Comparison of ENCODE assay signal across 26 cellular contexts in genomic region chr9:20322212-20322611, GRCh38.
DNase-seq lines count a peak whose midpoint lies in the region; ATAC-seq and TF ChIP-seq lines count a peak whose summit lies in the region.
"Had no signal": no experiment of that assay in that cellular context is flagged by ENCODE, and none has a peak within 500 bp of the region (broad histone marks: within the 10 kb centered on the region; RNA-seq: fewer than 3 reads in every experiment).

No MANE protein-coding gene starts in this region.

- H3K4me3 ChIP-seq in DND-41 (ENCODE audit: low read depth in 1 of 2, low read length in 2 of 2) (no peak overlapping the region), H7 (ENCODE audit: insufficient read depth, low read depth, low read length) (no peak overlapping the region)
- H3K4me3 ChIP-seq: body of pancreas, lower lobe of right lung had no signal

- ATAC-seq in activated T-cell treated with anti-CD3 and anti-CD28 coated beads, Interleukin-2, amount 50 U/mL, for 72 hours (replicated peaks in 1 of 2): no peak
- ATAC-seq in DND-41 (ENCODE audit: insufficient read depth, low read depth): no peak
- no peak for ATAC-seq in activated T-helper 17 cell treated with anti-CD3 and anti-CD28 coated beads, Interleukin-2, amount 50 U/mL, for 72 hours (replicated peaks)
- no peak for ATAC-seq in naive thymus-derived CD8-positive, alpha-beta T cell
- ATAC-seq: body of pancreas, HCT116, lower lobe of right lung had no signal

- H3K4me3 Mint-ChIP-seq in activated T-cell treated with anti-CD3 and anti-CD28 coated beads, Interleukin-2, amount 50 U/mL, for 72 hours: peak overlapping the region; percentile 40 to 46
- H3K4me3 Mint-ChIP-seq in activated T-helper 17 cell treated with anti-CD3 and anti-CD28 coated beads, Interleukin-2, amount 50 U/mL, for 72 hours: peak overlapping the region; percentile 69
- H3K4me3 Mint-ChIP-seq in naive thymus-derived CD8-positive, alpha-beta T cell: peak overlapping the region; percentile 32 to 86 (median 70)
- H3K4me3 Mint-ChIP-seq: dendritic cell treated with granulocyte-macrophage colony-stimulating factor and Interleukin-4, amounts not matched to agents 40 ng/mL and 50 ng/mL, for 4 days; endodermal cell; type B pancreatic cell had no signal

- H3K4me1 ChIP-seq in DND-41 (ENCODE audit: insufficient read depth, low read length): peaks cover 13% of the 10 kb centered on the region
- H3K4me1 ChIP-seq: BE2C, Caco-2, lower lobe of right lung had no signal

- H3K4me2 ChIP-seq in DND-41 (ENCODE audit: insufficient read depth, low read length): peak overlapping the region; percentile 44; the same call in 1 of the 2 replicates

- POLR2A ChIA-PET in naive thymus-derived CD8-positive, alpha-beta T cell (lab: Charles Lee): interaction anchor here (0.9 to 2.6 kb wide), 8 partner anchors 11 to 300 kb away, joined by 3 to 10 read pairs (median 4); partner anchors contain the start of gene MLLT3

- no peaks in the 10 kb centered on the region for H4K20me1 ChIP-seq in DND-41 (ENCODE audit: insufficient read depth, low read length)

- H3K27me3 ChIP-seq in DND-41 (ENCODE audit: insufficient read depth, low read length, poor library complexity): no peaks in the 10 kb centered on the region
- H3K27me3 ChIP-seq in H7 (ENCODE audit: control insufficient read depth, insufficient read depth, low read length): no peaks in the 10 kb centered on the region
- H3K27me3 ChIP-seq: body of pancreas had no signal

- H3K9ac ChIP-seq in DND-41 (ENCODE audit: low read depth, low read length): no peak overlapping the region

- H3K27ac Mint-ChIP-seq in activated T-cell treated with anti-CD3 and anti-CD28 coated beads, Interleukin-2, amount 50 U/mL, for 72 hours: peak overlapping the region; percentile 85
- peak overlapping the region; percentile 92 for H3K27ac Mint-ChIP-seq in activated T-helper 17 cell treated with anti-CD3 and anti-CD28 coated beads, Interleukin-2, amount 50 U/mL, for 72 hours
- H3K27ac Mint-ChIP-seq in naive thymus-derived CD8-positive, alpha-beta T cell: peak overlapping the region; percentile 71 to 97 (median 88)
- H3K27ac Mint-ChIP-seq: dendritic cell treated with granulocyte-macrophage colony-stimulating factor and Interleukin-4, amounts not matched to agents 40 ng/mL and 50 ng/mL, for 4 days; endodermal cell; natural killer cell had no signal

- DNase-seq in activated T-cell treated with anti-CD3 and anti-CD28 coated beads, Interleukin-2, amount 50 U/mL, for 72 hours: no peak
- DNase-seq in activated T-cell treated with anti-CD3 and anti-CD28 coated beads, Interleukin-2, amount 50 U/mL, for 48 hours: no peak
- DNase-seq in DND-41 (no peak), COLO829 (ENCODE audit: low spot score) (no peak), medulla oblongata (ENCODE audit: extremely low spot score) (no peak), H7 (no peak)
- DNase-seq in naive thymus-derived CD8-positive, alpha-beta T cell: no peak
- DNase-seq: BE2C, body of pancreas, Caco-2, DMS79, endodermal cell, KBM-7, lower lobe of right lung, natural killer cell, NCI-H1092, NCI-H1694 treated with DMSO at 0.1 percent for 48 hours, NCI-H446 treated with DMSO at 0.1 percent for 48 hours, occipital lobe, SIG-M5 had no signal

- H3K36me3 Mint-ChIP-seq in activated T-cell treated with anti-CD3 and anti-CD28 coated beads, Interleukin-2, amount 50 U/mL, for 72 hours (ENCODE audit: insufficient read depth in 2 of 2): peaks cover 2 to 3% of the 10 kb centered on the region in 2 donors
- H3K36me3 Mint-ChIP-seq in activated T-helper 17 cell treated with anti-CD3 and anti-CD28 coated beads, Interleukin-2, amount 50 U/mL, for 72 hours (ENCODE audit: low read depth): peaks cover 7% of the 10 kb centered on the region
- H3K36me3 Mint-ChIP-seq in naive thymus-derived CD8-positive, alpha-beta T cell: peaks cover 0 to 4% (median 4%) of the 10 kb centered on the region in 3 donors
- H3K36me3 Mint-ChIP-seq: natural killer cell, type B pancreatic cell had no signal

- H3K27ac ChIP-seq in DND-41 (ENCODE audit: low read length): peak overlapping the region; percentile 63
- H3K27ac ChIP-seq: body of pancreas, HL-60, lower lobe of right lung had no signal

- H3K36me3 ChIP-seq in DND-41 (ENCODE audit: insufficient read depth, low read length): no peaks in the 10 kb centered on the region
- H3K36me3 ChIP-seq in H7 (replicated peaks; ENCODE audit: control insufficient read depth, insufficient read depth, low read length): no peaks in the 10 kb centered on the region
- H3K36me3 ChIP-seq: BE2C, lower lobe of right lung had no signal

- TF ChIP-seq CTCF in DND-41 (IDR thresholded peaks at IDR 0.05; ENCODE audit: borderline replicate concordance, extremely low read depth, low read length, poor library complexity, severe bottlenecking): no peak

- H3K9me3 ChIP-seq in DND-41 (ENCODE audit: insufficient read depth, low read length, severe bottlenecking): no peaks in the 10 kb centered on the region
- H3K9me3 ChIP-seq: BE2C, body of pancreas, Caco-2, lower lobe of right lung had no signal

- peaks cover 76% of the 10 kb centered on the region for H3K4me1 Mint-ChIP-seq in activated T-cell treated with anti-CD3 and anti-CD28 coated beads, Interleukin-2, amount 50 U/mL, for 72 hours (ENCODE audit: low read depth)
- H3K4me1 Mint-ChIP-seq in activated T-helper 17 cell treated with anti-CD3 and anti-CD28 coated beads, Interleukin-2, amount 50 U/mL, for 72 hours: peaks cover 38% of the 10 kb centered on the region
- peaks cover 36 to 82% (median 60%) of the 10 kb centered on the region in 4 donors for H3K4me1 Mint-ChIP-seq in naive thymus-derived CD8-positive, alpha-beta T cell

- H3K9me3 Mint-ChIP-seq in activated T-cell treated with anti-CD3 and anti-CD28 coated beads, Interleukin-2, amount 50 U/mL, for 72 hours: peaks cover 2% of the 10 kb centered on the region in 2 donors
- no peaks in the 10 kb centered on the region for H3K9me3 Mint-ChIP-seq in activated T-helper 17 cell treated with anti-CD3 and anti-CD28 coated beads, Interleukin-2, amount 50 U/mL, for 72 hours
- H3K9me3 Mint-ChIP-seq in naive thymus-derived CD8-positive, alpha-beta T cell: no peaks in the 10 kb centered on the region
- H3K9me3 Mint-ChIP-seq: activated T-helper 2 cell treated with anti-CD3 and anti-CD28 coated beads, Interferon-gamma antibody, Interleukin-2, Interleukin-4, amounts not matched to agents 10 μg/mL and 5 μg/mL and 100 μg/mL, durations not matched to agents 14 hours and 24 hours and 36 hours; dendritic cell treated with granulocyte-macrophage colony-stimulating factor and Interleukin-4, amounts not matched to agents 40 ng/mL and 50 ng/mL, for 4 days; endodermal cell; natural killer cell had no signal

- H3K79me2 ChIP-seq in DND-41 (ENCODE audit: insufficient read depth, low read length): no peaks in the 10 kb centered on the region

- peak overlapping the region; percentile 77; the same call in 1 of the 2 replicates for H2AFZ ChIP-seq in DND-41 (ENCODE audit: low read depth, low read length)

- H3K27me3 Mint-ChIP-seq in activated T-cell treated with anti-CD3 and anti-CD28 coated beads, Interleukin-2, amount 50 U/mL, for 72 hours (ENCODE audit: low read depth): peaks cover 7% of the 10 kb centered on the region
- H3K27me3 Mint-ChIP-seq in activated T-helper 17 cell treated with anti-CD3 and anti-CD28 coated beads, Interleukin-2, amount 50 U/mL, for 72 hours: no peaks in the 10 kb centered on the region
- H3K27me3 Mint-ChIP-seq in naive thymus-derived CD8-positive, alpha-beta T cell: no peaks in the 10 kb centered on the region
- H3K27me3 Mint-ChIP-seq: dendritic cell treated with granulocyte-macrophage colony-stimulating factor and Interleukin-4, amounts not matched to agents 40 ng/mL and 50 ng/mL, for 4 days; type B pancreatic cell had no signal
